22 cellular contexts compared by ENCODE assay signal in genomic region chr3:77868725-77869124, GRCh38.
"Had no signal": no experiment of that assay in that cellular context is flagged by ENCODE, and none has a peak within 500 bp of the region (broad histone marks: within the 10 kb centered on the region; RNA-seq: fewer than 3 reads in every experiment).

No MANE protein-coding gene starts in this region.

- H3K4me1 ChIP-seq: gastrocnemius medialis, parathyroid adenoma, prostate gland, right lobe of liver, tibial artery had no signal

- DNase-seq: central memory CD4-positive, alpha-beta T cell; effector CD4-positive, alpha-beta T cell; endodermal cell; esophagus squamous epithelium; gastrocnemius medialis; glutamatergic neuron; kidney; left cardiac atrium; left ventricle myocardium superior; naive thymus-derived CD4-positive, alpha-beta T cell; nephron progenitor cell; retina; right lobe of liver; stimulated activated CD4-positive, alpha-beta T cell treated with anti-CD3 and anti-CD28 coated beads, Interleukin-4, amount 100 ng/mL, for 1 hour; stimulated activated CD8-positive, alpha-beta memory T cell treated with anti-CD3 and anti-CD28 coated beads, Interleukin-4, amount 100 ng/mL, for 48 hours; stimulated activated naive CD8-positive, alpha-beta T cell treated with anti-CD3 and anti-CD28 coated beads, Interleukin-15, Interleukin-2, amounts not matched to agents 100 U/mL and 50 U/mL, for 24 hours; tibial artery had no signal

- H3K79me2 ChIP-seq: parathyroid adenoma had no signal

- H2AFZ ChIP-seq: parathyroid adenoma had no signal

- H3K27me3 ChIP-seq: esophagus squamous epithelium, gastrocnemius medialis, right lobe of liver, tibial artery had no signal

- H3K4me3 ChIP-seq: coronary artery, esophagus squamous epithelium, gastrocnemius medialis, lung, prostate gland, right lobe of liver, tibial artery had no signal

- ATAC-seq: gastrocnemius medialis; left cardiac atrium; left ventricle myocardium superior; naive thymus-derived CD4-positive, alpha-beta T cell; right lobe of liver; stimulated activated effector memory CD8-positive, alpha-beta T cell treated with anti-CD3 and anti-CD28 coated beads, Interleukin-12 subunit alpha, Interleukin-12 subunit beta, amount 100 ng/mL, for 72 hours; stimulated activated naive CD8-positive, alpha-beta T cell treated with anti-CD3 and anti-CD28 coated beads, Interleukin-15, Interleukin-2, amounts not matched to agents 100 U/mL and 50 U/mL, for 24 hours had no signal

- H3K9ac ChIP-seq: parathyroid adenoma had no signal

- H3K36me3 ChIP-seq: esophagus squamous epithelium, gastrocnemius medialis, prostate gland, right lobe of liver, tibial artery had no signal

- H3K9me3 ChIP-seq: esophagus squamous epithelium, gastrocnemius medialis, prostate gland, right lobe of liver, tibial artery had no signal

- H3K27ac ChIP-seq: coronary artery, esophagus squamous epithelium, gastrocnemius medialis, parathyroid adenoma, prostate gland, right lobe of liver, tibial artery had no signal
